ENCODE assay signal across 6 cellular contexts in genomic region chr6:30741789-30742315, GRCh38. TPM values are rescaled to one million over a fixed set of nuclear protein-coding genes. Genes with fewer than 3 reads are reported as not detected.
DNase-seq lines count a peak whose midpoint lies in the region; ATAC-seq, FAIRE-seq and TF ChIP-seq lines count a peak whose summit lies in the region.

No MANE protein-coding gene starts in this region.

- H3K4me3 ChIP-seq in HEK293 (ENCODE audit: low read depth, low read length): peak overlapping the region; percentile 67
- peak overlapping the region; percentile 96 for H3K4me3 ChIP-seq in astrocyte (ENCODE audit: insufficient read depth, low read depth, low read length)

- H3K27ac ChIP-seq in HEK293 (ENCODE audit: extremely low read depth, low read depth, low read length) (peak overlapping the region; percentile 94), astrocyte (ENCODE audit: low read depth, low read length) (peak overlapping the region; percentile 94)

- peak overlapping the region; percentile 84 for H3K4me2 ChIP-seq in astrocyte (ENCODE audit: low read length)

- H3K36me3 ChIP-seq in HEK293 (ENCODE audit: control insufficient read depth in 2 of 2, insufficient read depth in 1 of 2, low read length in 2 of 2) (peaks cover 24 to 46% of the 10 kb centered on the region in 2 experiments; a peak in 2 of 3 replicates), astrocyte (ENCODE audit: insufficient read depth, low read length) (peaks cover 9% of the 10 kb centered on the region)

- H3K9ac ChIP-seq in astrocyte (ENCODE audit: low read length): peak overlapping the region; percentile 97

- H3K27me3 ChIP-seq in astrocyte (ENCODE audit: insufficient read depth, low read length): no peaks in the 10 kb centered on the region

- peaks cover 33% of the 10 kb centered on the region for H4K20me1 ChIP-seq in astrocyte (ENCODE audit: insufficient read depth, low read length)

- H3K9me3 Mint-ChIP-seq in astrocyte (ENCODE audit: unreplicated experiment): no peaks in the 10 kb centered on the region
- no peaks in the 10 kb centered on the region for H3K9me3 Mint-ChIP-seq in naive thymus-derived CD8-positive, alpha-beta T cell

- no peak for ATAC-seq in naive thymus-derived CD8-positive, alpha-beta T cell

- H3K4me3 Mint-ChIP-seq in astrocyte (ENCODE audit: unreplicated experiment): peak overlapping the region; percentile 88
- H3K4me3 Mint-ChIP-seq in naive thymus-derived CD8-positive, alpha-beta T cell: peak overlapping the region; percentile 86 to 97 (median 90)

- POLR2A ChIA-PET in HEK293 (lab: Yijun Ruan, JAX): interaction anchor here (0.6 to 4.0 kb wide), 15 partner anchors 9 to 172 kb away, joined by 3 to 84 read pairs (median 6); partner anchors contain the start of genes MDC1 and VARS2
- POLR2A ChIA-PET in naive thymus-derived CD8-positive, alpha-beta T cell (lab: Charles Lee): interaction anchor here (0.7 to 1.5 kb wide), 5 partner anchors 9 to 142 kb away, joined by 3 to 6 read pairs (median 3); partner anchors contain the start of gene DDR1

- FAIRE-seq in astrocyte (lab: Jason Lieb, UNC): no peak

- DNase-seq in astrocyte (ENCODE audit: low read depth) (no peak), NCI-H187 treated with DMSO at 0.1 percent for 48 hours (lab: John Stamatoyannopoulos, UW) (no peak), NCI-H2107 treated with DMSO at 0.1 percent for 48 hours (lab: John Stamatoyannopoulos, UW; ENCODE audit: unreplicated experiment) (no peak), LoVo (ENCODE audit: low spot score) (no peak)
- DNase-seq in naive thymus-derived CD8-positive, alpha-beta T cell: no peak

- peaks cover 45% of the 10 kb centered on the region for H3K79me2 ChIP-seq in astrocyte (ENCODE audit: insufficient read depth, low read length)

- H3K4me1 ChIP-seq in HEK293 (ENCODE audit: control insufficient read depth, insufficient read depth, low read length): no peaks in the 10 kb centered on the region
- H3K4me1 ChIP-seq in astrocyte (ENCODE audit: insufficient read depth, low read length): peaks cover 22% of the 10 kb centered on the region

- H3K9me3 ChIP-seq in HEK293 (ENCODE audit: control insufficient read depth, insufficient read depth, low read depth, low read length) (no peaks in the 10 kb centered on the region), astrocyte (ENCODE audit: insufficient read depth, low read depth, low read length) (no peaks in the 10 kb centered on the region)

- H3K27me3 Mint-ChIP-seq in astrocyte (ENCODE audit: low read depth, unreplicated experiment): no peaks in the 10 kb centered on the region
- H3K27me3 Mint-ChIP-seq in naive thymus-derived CD8-positive, alpha-beta T cell: no peaks in the 10 kb centered on the region

- no peak overlapping the region for H2AFZ ChIP-seq in astrocyte (ENCODE audit: low read depth, low read length)

- H3K36me3 Mint-ChIP-seq in astrocyte (ENCODE audit: low read depth, unreplicated experiment): peaks cover 23% of the 10 kb centered on the region
- peaks cover 0 to 26% (median 9%) of the 10 kb centered on the region in 3 donors for H3K36me3 Mint-ChIP-seq in naive thymus-derived CD8-positive, alpha-beta T cell

- TF ChIP-seq CTCF in HEK293 (tag by site-specific recombination; IDR thresholded peaks at IDR 0.05): no peak
- no peak for TF ChIP-seq CTCF in astrocyte (IDR thresholded peaks at IDR 0.05; ENCODE audit: insufficient read depth, low read depth, low read length)

- H3K27ac Mint-ChIP-seq in astrocyte (ENCODE audit: unreplicated experiment): peak overlapping the region; percentile 99
- peak overlapping the region; percentile 78 to 91 (median 86) for H3K27ac Mint-ChIP-seq in naive thymus-derived CD8-positive, alpha-beta T cell

- peaks cover 29% of the 10 kb centered on the region for H3K4me1 Mint-ChIP-seq in astrocyte (ENCODE audit: low read depth, unreplicated experiment)
- peaks cover 44 to 78% (median 74%) of the 10 kb centered on the region in 4 donors for H3K4me1 Mint-ChIP-seq in naive thymus-derived CD8-positive, alpha-beta T cell

- CTCF ChIA-PET in HEK293 (lab: Yijun Ruan, JAX): interaction anchor here (0.6 to 2.7 kb wide), 10 partner anchors 8 to 86 kb away, joined by 3 to 20 read pairs (median 4); no protein-coding TSS in a partner anchor

TF ChIP-seq in HEK293, 187 proteins besides CTCF, POLR2A, EP300 and RAD21:
- no peak for TF ChIP-seq ZNF792 (tag by site-specific recombination; IDR thresholded peaks at IDR 0.05)
- TF ChIP-seq ZBTB11 (tag by site-specific recombination; conservative IDR thresholded peaks at IDR 0.05; ENCODE audit: low read depth): peak; percentile 31; the same call in 1 of the 2 replicates
- no peak for TF ChIP-seq ZNF394 (tag by site-specific recombination; IDR thresholded peaks at IDR 0.05; ENCODE audit: borderline replicate concordance)
- 0 out of 2 replicates have a peak, but pooled peaks have one; percentile 36 for TF ChIP-seq ZNF157 (tag by site-specific recombination; IDR thresholded peaks at IDR 0.05)
- TF ChIP-seq WT1 (tag by site-specific recombination; IDR thresholded peaks at IDR 0.05): 0 out of 2 replicates have a peak, but pooled peaks have one; percentile 8
- TF ChIP-seq ZNF639 (tag by site-specific recombination; IDR thresholded peaks at IDR 0.05): no peak
- TF ChIP-seq KLF17 (tag by site-specific recombination; IDR thresholded peaks at IDR 0.05): 0 out of 2 replicates have a peak, but pooled peaks have one; percentile 1
- no peak for TF ChIP-seq ZNF266 (tag by site-specific recombination; IDR thresholded peaks at IDR 0.05; ENCODE audit: low read depth)
- 0 out of 2 replicates have a peak, but pooled peaks have one; percentile 4 for TF ChIP-seq ZXDB (tag by site-specific recombination; IDR thresholded peaks at IDR 0.05)
- no peak for TF ChIP-seq ZNF837 (tag by site-specific recombination; IDR thresholded peaks at IDR 0.05)
- TF ChIP-seq ZNF335 (tag by site-specific recombination; conservative IDR thresholded peaks at IDR 0.05): peak; percentile 72
- TF ChIP-seq ZNF600 (tag by site-specific recombination; IDR thresholded peaks at IDR 0.05): 0 out of 2 replicates have a peak, but pooled peaks have one; percentile 25

RNA-seq across cellular contexts. Expression of gene FLOT1, which starts 0.6 kb away (rescaled TPM):
- 77.6 and 85.2 TPM in 2 replicates for total RNA-seq in astrocyte
- total RNA-seq in naive thymus-derived CD8-positive, alpha-beta T cell: 10 to 100 TPM; 74.1 to 79.8 TPM
- polyA plus RNA-seq in naive thymus-derived CD8-positive, alpha-beta T cell: 10 to 100 TPM; 76.0 to 98.4 (median 78.4) TPM

RNA-seq across cellular contexts. Expression of gene IER3, which starts 2.5 kb away (rescaled TPM):
- total RNA-seq in astrocyte: 216 and 221 TPM in 2 replicates
- total RNA-seq in naive thymus-derived CD8-positive, alpha-beta T cell: 10 to 100 TPM; 16.0 to 17.0 TPM
- 1 to 10 TPM in 2 of 3 donors, under 1 TPM in 1; 0.58 to 1.8 (median 1.5) TPM for polyA plus RNA-seq in naive thymus-derived CD8-positive, alpha-beta T cell

RNA-seq across cellular contexts. Expression of gene TUBB, which starts 21.7 kb away (rescaled TPM):
- total RNA-seq in astrocyte: 815 and 887 TPM in 2 replicates
- total RNA-seq in naive thymus-derived CD8-positive, alpha-beta T cell: 100 to 1,000 TPM; 171 to 187 TPM
- 100 to 1,000 TPM in 1 of 3 donors, 10 to 100 TPM in 2; 79.2 to 116 (median 83.3) TPM for polyA plus RNA-seq in naive thymus-derived CD8-positive, alpha-beta T cell

RNA-seq across cellular contexts. Expression of gene MDC1, which starts 24.8 kb away (rescaled TPM):
- total RNA-seq in astrocyte: 25.2 and 25.4 TPM in 2 replicates
- total RNA-seq in naive thymus-derived CD8-positive, alpha-beta T cell: 10 to 100 TPM; 50.8 to 54.9 TPM
- polyA plus RNA-seq in naive thymus-derived CD8-positive, alpha-beta T cell: 1 to 10 TPM; 1.3 to 6.3 (median 2.8) TPM

RNA-seq across cellular contexts. Expression of gene NRM, which starts 51.1 kb away (rescaled TPM):
- total RNA-seq in astrocyte: 12.2 and 12.8 TPM in 2 replicates
- total RNA-seq in naive thymus-derived CD8-positive, alpha-beta T cell: 1 to 10 TPM; 2.4 TPM
- polyA plus RNA-seq in naive thymus-derived CD8-positive, alpha-beta T cell: 1 to 10 TPM; 3.7 to 5.4 (median 5.4) TPM

Comparison
In these comparisons a context has a peak if more than half of its experiments do, and no peak if none do; other contexts are left out.
1. RNA of gene IER3, which starts 2.5 kb away (total RNA-seq): 216 to 221 TPM in astrocyte; 16.0 to 17.0 TPM in naive thymus-derived CD8-positive, alpha-beta T cell; every median in the first group is over 10 times any median in the second.